In the genomic region with DNA sequence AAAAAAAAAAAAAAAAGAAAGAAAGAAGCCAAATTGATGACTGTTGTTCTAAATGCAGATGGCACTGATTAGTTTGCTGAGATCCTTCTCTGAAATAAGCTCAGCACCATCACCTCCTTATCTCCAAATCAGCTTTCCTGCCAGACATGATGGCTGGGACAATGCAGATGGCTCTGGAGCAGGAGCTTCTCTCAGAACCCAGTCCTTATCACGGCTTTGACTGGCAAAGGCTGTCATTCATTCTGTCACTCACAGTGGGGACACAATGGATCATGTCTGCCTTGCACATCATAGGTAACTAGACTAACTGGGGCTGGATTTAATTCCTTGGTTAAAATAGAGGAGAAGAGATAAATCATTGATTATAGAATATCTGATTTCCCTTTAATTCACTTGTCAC, we compare ENCODE assay signal across 24 cellular contexts.
"Had no signal": no experiment of that assay in that cellular context is flagged by ENCODE, and none has a peak within 500 bp of the region (broad histone marks: within the 10 kb centered on the region; RNA-seq: fewer than 3 reads in every experiment).

No MANE protein-coding gene starts in this region.

- DNase-seq: activated CD4-positive, alpha-beta T cell treated with anti-CD3 and anti-CD28 coated beads, Interleukin-2, amount 10 ng/mL, durations not matched to agents 7 days and 5 days; activated CD8-positive, alpha-beta memory T cell treated with anti-CD3 and anti-CD28 coated beads for 24 hours; activated effector memory CD4-positive, alpha-beta T cell treated with anti-CD3 and anti-CD28 coated beads, Interleukin-2, amount 50 U/mL, for 16 hours; activated naive CD4-positive, alpha-beta T cell treated with anti-CD3 and anti-CD28 coated beads, Interleukin-2, amount 50 U/mL, for 16 hours; activated T-cell treated with anti-CD3 and anti-CD28 coated beads, Interleukin-2, amount 50 U/mL, for 72 hours; aorta; cerebellar nuclear complex; cortex of kidney; effector CD4-positive, alpha-beta T cell; heart left ventricle; naive thymus-derived CD4-positive, alpha-beta T cell; nucleus accumbens; sigmoid colon; spleen; stimulated activated CD4-positive, alpha-beta T cell treated with anti-CD3 and anti-CD28 coated beads, Interleukin-4, amount 100 ng/mL, for 4 hours; upper lobe of left lung had no signal

- H3K27ac Mint-ChIP-seq: activated CD4-positive, alpha-beta T cell treated with anti-CD3 and anti-CD28 coated beads, Interleukin-2, amount 10 ng/mL, durations not matched to agents 7 days and 5 days; activated T-cell treated with anti-CD3 and anti-CD28 coated beads, Interleukin-2, amount 50 U/mL, for 72 hours; memory B cell; naive thymus-derived CD4-positive, alpha-beta T cell; stimulated activated memory B cell treated with anti-CD40 and anti-IgM and Interleukin-4, amounts not matched to agents 10 μg/mL and 1 μg/mL and 100 μg/mL, for 72 hours; T-helper 2 cell treated with Interferon-gamma antibody and Interleukin-4, amounts not matched to agents 5 μg/mL and 100 μg/mL, for 36 hours had no signal

- H3K36me3 ChIP-seq: breast epithelium, esophagus muscularis mucosa, gastroesophageal sphincter, heart left ventricle, sigmoid colon, spleen, thoracic aorta, upper lobe of left lung had no signal

- H3K27ac ChIP-seq: breast epithelium, esophagus muscularis mucosa, gastroesophageal sphincter, heart left ventricle, sigmoid colon, spleen, thoracic aorta, upper lobe of left lung had no signal

- H3K4me3 Mint-ChIP-seq: activated CD4-positive, alpha-beta T cell treated with anti-CD3 and anti-CD28 coated beads, Interleukin-2, amount 10 ng/mL, durations not matched to agents 7 days and 5 days; activated T-cell treated with anti-CD3 and anti-CD28 coated beads, Interleukin-2, amount 50 U/mL, for 72 hours; memory B cell; naive thymus-derived CD4-positive, alpha-beta T cell; stimulated activated memory B cell treated with anti-CD40 and anti-IgM and Interleukin-4, amounts not matched to agents 10 μg/mL and 1 μg/mL and 100 μg/mL, for 72 hours; T-helper 2 cell treated with Interferon-gamma antibody and Interleukin-4, amounts not matched to agents 5 μg/mL and 100 μg/mL, for 36 hours had no signal

- H3K36me3 Mint-ChIP-seq: memory B cell; naive thymus-derived CD4-positive, alpha-beta T cell; stimulated activated memory B cell treated with anti-CD40 and anti-IgM and Interleukin-4, amounts not matched to agents 10 μg/mL and 1 μg/mL and 100 μg/mL, for 72 hours had no signal

- H3K9me3 ChIP-seq: breast epithelium, esophagus muscularis mucosa, gastroesophageal sphincter, heart left ventricle, sigmoid colon, spleen, thoracic aorta, upper lobe of left lung had no signal

- ATAC-seq: activated CD4-positive, CD25-positive, alpha-beta regulatory T cell treated with anti-CD3 and anti-CD28 coated beads, Interleukin-2, amount 50 U/mL, for 24 hours; activated T-cell treated with anti-CD3 and anti-CD28 coated beads, Interleukin-2, amount 50 U/mL, for 72 hours; gastroesophageal sphincter; heart left ventricle; naive thymus-derived CD4-positive, alpha-beta T cell; stimulated activated memory B cell treated with anti-CD40 and anti-IgM and Interleukin-4, amounts not matched to agents 10 μg/mL and 1 μg/mL and 100 μg/mL, for 72 hours had no signal

- H3K27me3 Mint-ChIP-seq: activated CD4-positive, alpha-beta T cell treated with anti-CD3 and anti-CD28 coated beads, Interleukin-2, amount 10 ng/mL, durations not matched to agents 7 days and 5 days had no signal

- H3K4me1 ChIP-seq: breast epithelium, esophagus muscularis mucosa, gastroesophageal sphincter, heart left ventricle, sigmoid colon, spleen, upper lobe of left lung had no signal

- H3K4me1 Mint-ChIP-seq: activated CD4-positive, alpha-beta T cell treated with anti-CD3 and anti-CD28 coated beads, Interleukin-2, amount 10 ng/mL, durations not matched to agents 7 days and 5 days; memory B cell; naive thymus-derived CD4-positive, alpha-beta T cell; stimulated activated memory B cell treated with anti-CD40 and anti-IgM and Interleukin-4, amounts not matched to agents 10 μg/mL and 1 μg/mL and 100 μg/mL, for 72 hours had no signal

- H3K9me3 Mint-ChIP-seq: activated CD4-positive, alpha-beta T cell treated with anti-CD3 and anti-CD28 coated beads, Interleukin-2, amount 10 ng/mL, durations not matched to agents 7 days and 5 days; memory B cell; stimulated activated memory B cell treated with anti-CD40 and anti-IgM and Interleukin-4, amounts not matched to agents 10 μg/mL and 1 μg/mL and 100 μg/mL, for 72 hours; T-helper 2 cell treated with Interferon-gamma antibody and Interleukin-4, amounts not matched to agents 5 μg/mL and 100 μg/mL, for 36 hours had no signal

- H3K4me3 ChIP-seq: breast epithelium, esophagus muscularis mucosa, gastroesophageal sphincter, heart left ventricle, sigmoid colon, spleen, thoracic aorta, upper lobe of left lung had no signal

- H3K27me3 ChIP-seq: breast epithelium, esophagus muscularis mucosa, gastroesophageal sphincter, heart left ventricle, sigmoid colon, spleen, upper lobe of left lung had no signal
